ENCODE assay signal across 9 cellular contexts in genomic region chr3:172521837-172522726, GRCh38. TPM values are rescaled to one million over a fixed set of nuclear protein-coding genes. Genes with fewer than 3 reads are reported as not detected.
A peak's percentile ranks its signal among the peaks of the same experiment; 100 is the strongest.
DNase-seq lines count a peak whose midpoint lies in the region; ATAC-seq and TF ChIP-seq lines count a peak whose summit lies in the region.
"Not testable (repeated sequence)": the region's sequence is repeated elsewhere in the genome, so short reads cannot be mapped to it uniquely, and the experiment has no call there.
"Had no signal": no experiment of that assay in that cellular context is flagged by ENCODE, and none has a peak within 500 bp of the region (broad histone marks: within the 10 kb centered on the region; RNA-seq: fewer than 3 reads in every experiment).

No MANE protein-coding gene starts in this region.

- H3K27ac Mint-ChIP-seq in activated T-cell treated with anti-CD3 and anti-CD28 coated beads, Interleukin-2, amount 50 U/mL, for 72 hours, result peak overlapping the region; percentile 80
- peak overlapping the region; percentile 95 for H3K27ac Mint-ChIP-seq in central memory CD8-positive, alpha-beta T cell (ENCODE audit: low read depth)

- not testable (repeated sequence) for H3K4me1 ChIP-seq in A673 (ENCODE audit: insufficient read depth, low read length, poor library complexity, severe bottlenecking); HEK293 (ENCODE audit: control insufficient read depth, insufficient read depth, low read length)
- H3K4me1 ChIP-seq in PC-3 (ENCODE audit: insufficient read depth, low read length) (peaks cover 18% of the 10 kb centered on the region), heart right ventricle (peaks cover 1 to 44% (median 22%) of the 10 kb centered on the region in 9 donors), mucosa of rectum (ENCODE audit: control insufficient read depth in 2 of 2, insufficient read depth in 2 of 2, low read length in 2 of 2) (peaks cover 29 to 41% of the 10 kb centered on the region in 2 donors)

- not testable (repeated sequence) for H3K36me3 ChIP-seq in A673 (ENCODE audit: insufficient read depth, low read length, poor library complexity, severe bottlenecking); HEK293 (ENCODE audit: control insufficient read depth in 2 of 2, insufficient read depth in 1 of 2, low read length in 2 of 2); PC-3 (ENCODE audit: low read depth, low read length); mucosa of rectum (ENCODE audit: control insufficient read depth in 2 of 2, insufficient read depth in 2 of 2, low read length in 2 of 2)
- peaks cover 0 to 12% (median 0%) of the 10 kb centered on the region in 9 donors for H3K36me3 ChIP-seq in heart right ventricle

- intact Hi-C loops in A673 (cut with micrococcal nuclease; ENCODE audit: unreplicated experiment); PC-3 (cut with micrococcal nuclease); heart right ventricle (cut with DNase I): not testable (repeated sequence)

- not testable (repeated sequence) for H3K9me2 ChIP-seq in PC-3 (replicated peaks; ENCODE audit: low read length)

- not testable (repeated sequence) for ATAC-seq in PC-3; activated T-cell treated with anti-CD3 and anti-CD28 coated beads, Interleukin-2, amount 50 U/mL, for 72 hours (replicated peaks in 1 of 2)
- peak; percentile 35 for ATAC-seq in central memory CD8-positive, alpha-beta T cell (replicated peaks; ENCODE audit: extremely low read depth, poor library complexity, severe bottlenecking)
- peak in 4 of 8 donors; percentile 43 to 64 (median 56) for ATAC-seq in heart right ventricle

- not testable (repeated sequence) for H4K20me1 ChIP-seq in PC-3 (ENCODE audit: low read length)

- 0 out of 2 replicates have a peak overlapping the region, but pooled peaks have one; percentile 80 for H3K4me2 ChIP-seq in PC-3 (ENCODE audit: low read length)

- H3K27ac ChIP-seq in A673 (ENCODE audit: low read depth, low read length, poor library complexity, severe bottlenecking); HEK293 (ENCODE audit: extremely low read depth, low read depth, low read length); PC-3 (ENCODE audit: low read length): not testable (repeated sequence)
- H3K27ac ChIP-seq in heart right ventricle (peak overlapping the region in 9 of 10 donors; percentile 59 to 90 (median 84)), mucosa of rectum (ENCODE audit: low read depth in 2 of 2, low read length in 2 of 2) (peak overlapping the region; percentile 92 to 94)

- not testable (repeated sequence) for H3F3A ChIP-seq in PC-3 (ENCODE audit: low read length, unreplicated experiment)

- peak overlapping the region; percentile 87 to 97 for H3K4me3 Mint-ChIP-seq in activated T-cell treated with anti-CD3 and anti-CD28 coated beads, Interleukin-2, amount 50 U/mL, for 72 hours
- H3K4me3 Mint-ChIP-seq in central memory CD8-positive, alpha-beta T cell, result peak overlapping the region; percentile 84

- not testable (repeated sequence) for BruUV-seq in A673 (replicated peaks; lab: Mats Ljungman, UMichigan); PC-3 (replicated peaks; lab: Mats Ljungman, UMichigan)

- WGBS in heart right ventricle, 2 donors, result 43 to 66% methylated on average over 6 of the region's 6 CpGs

- peak; percentile 3 for DNase-seq in A673 (ENCODE audit: low spot score)
- not testable (repeated sequence) for DNase-seq in PC-3; activated T-cell treated with anti-CD3 and anti-CD28 coated beads, Interleukin-2, amount 50 U/mL, for 72 hours; central memory CD8-positive, alpha-beta T cell (ENCODE audit: low spot score in 2 of 2); heart right ventricle
- peak; percentile 14 for DNase-seq in stimulated activated CD4-positive, alpha-beta T cell treated with anti-CD3 and anti-CD28 coated beads, Interleukin-15, amount 100 ng/mL, for 24 hours

- H3K9ac ChIP-seq in PC-3 (ENCODE audit: low read length), result not testable (repeated sequence)
- peak overlapping the region; percentile 81 to 82 for H3K9ac ChIP-seq in mucosa of rectum (ENCODE audit: low read depth in 1 of 2, low read length in 2 of 2)

- not testable (repeated sequence) for H3K27me3 ChIP-seq in A673 (replicated peaks; ENCODE audit: insufficient read depth, low read depth, low read length, poor library complexity); PC-3 (ENCODE audit: low read length); heart right ventricle; mucosa of rectum (ENCODE audit: control insufficient read depth in 2 of 2, insufficient read depth in 2 of 2, low read length in 2 of 2)

- H3K4me3 ChIP-seq in A673 (ENCODE audit: low read depth, low read length, poor library complexity, severe bottlenecking); HEK293 (ENCODE audit: low read depth, low read length); PC-3 (ENCODE audit: low read length): not testable (repeated sequence)
- peak overlapping the region; percentile 11 to 71 (median 62) for H3K4me3 ChIP-seq in heart right ventricle
- peak overlapping the region; percentile 90 for H3K4me3 ChIP-seq in mucosa of rectum (ENCODE audit: low read length in 2 of 2)

- POLR2A ChIA-PET in A673 (lab: Charles Lee; ENCODE audit: low non-redundant PET); HEK293 (lab: Yijun Ruan, JAX); PC-3 (lab: Charles Lee; ENCODE audit: unreplicated experiment): not testable (repeated sequence)

- TF ChIP-seq CTCF in A673 (conservative IDR thresholded peaks at IDR 0.05; ENCODE audit: low read depth, low read length); HEK293 (tag by site-specific recombination; IDR thresholded peaks at IDR 0.05); PC-3 (conservative IDR thresholded peaks at IDR 0.05; ENCODE audit: low read depth, low read length); heart right ventricle (IDR thresholded peaks at IDR 0.05): not testable (repeated sequence)

- peaks cover 59% of the 10 kb centered on the region for H3K4me1 Mint-ChIP-seq in activated T-cell treated with anti-CD3 and anti-CD28 coated beads, Interleukin-2, amount 50 U/mL, for 72 hours (ENCODE audit: low read depth)
- peaks cover 63% of the 10 kb centered on the region for H3K4me1 Mint-ChIP-seq in central memory CD8-positive, alpha-beta T cell

- CTCF ChIA-PET in A673 (lab: Charles Lee), result not testable (repeated sequence)
- CTCF ChIA-PET in HEK293 (lab: Yijun Ruan, JAX) (interaction anchor here (0.8 kb wide), 1 partner anchor 61 kb away, joined by 3 read pairs; no protein-coding TSS in a partner anchor), PC-3 (lab: Charles Lee) (interaction anchor here (0.6 kb wide), 2 partner anchors 73 to 102 kb away, joined by 3 read pairs; no protein-coding TSS in a partner anchor)

- not testable (repeated sequence) for H3K36me3 Mint-ChIP-seq in activated T-cell treated with anti-CD3 and anti-CD28 coated beads, Interleukin-2, amount 50 U/mL, for 72 hours (ENCODE audit: insufficient read depth in 2 of 2); central memory CD8-positive, alpha-beta T cell (ENCODE audit: insufficient read depth)

- H3K27me3 Mint-ChIP-seq in activated T-cell treated with anti-CD3 and anti-CD28 coated beads, Interleukin-2, amount 50 U/mL, for 72 hours (ENCODE audit: low read depth); central memory CD8-positive, alpha-beta T cell: not testable (repeated sequence)

- H3K79me2 ChIP-seq in PC-3 (ENCODE audit: low read length), result not testable (repeated sequence)

- H3K9me3 ChIP-seq in A673 (ENCODE audit: low read depth, low read length, poor library complexity, severe bottlenecking); HEK293 (ENCODE audit: control insufficient read depth, insufficient read depth, low read depth, low read length); PC-3 (ENCODE audit: low read length); heart right ventricle; mucosa of rectum (ENCODE audit: control insufficient read depth in 2 of 2, low read length in 2 of 2): not testable (repeated sequence)

- H3K9me3 Mint-ChIP-seq in activated T-cell treated with anti-CD3 and anti-CD28 coated beads, Interleukin-2, amount 50 U/mL, for 72 hours; central memory CD8-positive, alpha-beta T cell: not testable (repeated sequence)

- peak overlapping the region; percentile 90; the same call in 1 of the 2 replicates for H2AFZ ChIP-seq in PC-3 (ENCODE audit: low read length)

TF ChIP-seq in HEK293, 187 proteins besides CTCF, POLR2A, EP300 and RAD21:
- TF ChIP-seq ZNF146 (tag by site-specific recombination; IDR thresholded peaks at IDR 0.05), result peak; percentile 74

RNA-seq across cellular contexts. Expression of gene TNFSF10, which starts 1.1 kb away (rescaled TPM):
- total RNA-seq in A673 (2021) (not detected in 2 replicates), PC-3 (2014; rRNA removed) (0.58 and 1.2 TPM in 2 replicates), heart right ventricle (10 to 100 TPM in 9 of 10 donors, 1 to 10 TPM in 1; 4.7 to 51.5 (median 18.9) TPM)
- total RNA-seq in activated T-cell treated with anti-CD3 and anti-CD28 coated beads, Interleukin-2, amount 50 U/mL, for 72 hours, result 10 to 100 TPM; 30.3 to 44.0 TPM
- polyA plus RNA-seq in heart right ventricle, result 10 to 100 TPM; 17.2 to 17.9 TPM
- total RNA-seq: H7 had no signal
